In the genomic region with DNA sequence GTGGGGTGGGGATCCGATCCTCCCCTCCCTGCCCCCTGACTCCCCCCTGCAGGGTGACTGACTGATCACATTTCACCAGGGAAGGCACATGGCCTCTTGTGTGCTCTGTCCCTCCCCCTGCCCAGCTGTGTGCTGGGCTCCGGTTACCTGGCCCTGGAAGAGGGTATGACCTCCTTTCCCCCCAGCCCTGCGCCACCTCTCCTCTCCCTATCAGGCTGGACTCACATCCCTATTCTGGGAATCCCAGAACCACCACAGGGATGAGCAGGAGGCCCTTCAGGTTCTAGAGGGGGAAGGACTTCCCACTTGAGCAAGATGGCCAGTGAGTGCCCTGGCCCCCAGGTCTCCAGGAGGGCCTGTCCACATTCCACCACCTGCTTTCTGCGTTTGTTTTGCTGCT, we compare ENCODE assay signal across 19 cellular contexts. TPM values are rescaled to one million over a fixed set of nuclear protein-coding genes. Genes with fewer than 3 reads are reported as not detected.
DNase-seq lines count a peak whose midpoint lies in the region; ATAC-seq and TF ChIP-seq lines count a peak whose summit lies in the region.
"Had no signal": no experiment of that assay in that cellular context is flagged by ENCODE, and none has a peak within 500 bp of the region (broad histone marks: within the 10 kb centered on the region; RNA-seq: fewer than 3 reads in every experiment).

No MANE protein-coding gene starts in this region.

- no peaks in the 10 kb centered on the region for H4K20me1 ChIP-seq in osteoblast (ENCODE audit: insufficient read depth, low read length)

- H3K9me3 Mint-ChIP-seq in activated CD4-positive, alpha-beta T cell treated with anti-CD3 and anti-CD28 coated beads, Interleukin-2, amount 10 ng/mL, durations not matched to agents 24 days and 14 days = no peaks in the 10 kb centered on the region
- H3K9me3 Mint-ChIP-seq: CD14-positive monocyte had no signal

- H3K4me2 ChIP-seq in osteoblast (ENCODE audit: insufficient read depth, low read length) = no peak overlapping the region

- H3K27me3 ChIP-seq in H7 (ENCODE audit: control insufficient read depth, insufficient read depth, low read length) (no peaks in the 10 kb centered on the region; the same call in 1 of the 2 replicates), WERI-Rb-1 (ENCODE audit: insufficient read depth, low read depth, severe bottlenecking) (no peaks in the 10 kb centered on the region), osteoblast (ENCODE audit: insufficient read depth, low read length) (no peaks in the 10 kb centered on the region)

- H3K27me3 Mint-ChIP-seq in activated CD4-positive, alpha-beta T cell treated with anti-CD3 and anti-CD28 coated beads, Interleukin-2, amount 10 ng/mL, durations not matched to agents 24 days and 14 days = peaks cover 5% of the 10 kb centered on the region

- peaks cover 24% of the 10 kb centered on the region for H3K4me1 ChIP-seq in osteoblast (ENCODE audit: insufficient read depth, low read length)
- H3K4me1 ChIP-seq: HAP-1 had no signal

- TF ChIP-seq CTCF in WERI-Rb-1 (IDR thresholded peaks at IDR 0.05; ENCODE audit: low read depth, low read length) (no peak), osteoblast (IDR thresholded peaks at IDR 0.05; ENCODE audit: extremely low read depth, low read depth, low read length) (no peak)

- H3K36me3 Mint-ChIP-seq in activated CD4-positive, alpha-beta T cell treated with anti-CD3 and anti-CD28 coated beads, Interleukin-2, amount 10 ng/mL, durations not matched to agents 24 days and 14 days (ENCODE audit: low read depth) = no peaks in the 10 kb centered on the region
- H3K36me3 Mint-ChIP-seq: CD14-positive monocyte had no signal

- H3K4me3 Mint-ChIP-seq in activated CD4-positive, alpha-beta T cell treated with anti-CD3 and anti-CD28 coated beads, Interleukin-2, amount 10 ng/mL, durations not matched to agents 24 days and 14 days = no peak overlapping the region
- H3K4me3 Mint-ChIP-seq: CD14-positive monocyte had no signal

- peaks cover 3% of the 10 kb centered on the region for H3K4me1 Mint-ChIP-seq in activated CD4-positive, alpha-beta T cell treated with anti-CD3 and anti-CD28 coated beads, Interleukin-2, amount 10 ng/mL, durations not matched to agents 24 days and 14 days

- DNase-seq in H7 = peak; percentile 68
- peak; percentile 53 for DNase-seq in NCI-H146 (lab: John Stamatoyannopoulos, UW)
- no peak for DNase-seq in WERI-Rb-1
- peak; percentile 54 for DNase-seq in osteoblast (ENCODE audit: insufficient read length, low spot score, missing footprints)
- no peak for DNase-seq in activated CD4-positive, alpha-beta T cell treated with anti-CD3 and anti-CD28 coated beads, Interleukin-2, amount 10 ng/mL, durations not matched to agents 24 days and 14 days
- DNase-seq in NCI-H1694 (lab: John Stamatoyannopoulos, UW) = no peak
- DNase-seq: ACHN, AML-193, Caco-2, DMS79, KBM-7, MV-4-11, NCI-H1436, NCI-H2081 treated with DMSO at 0.1 percent for 48 hours, SHP77 treated with DMSO at 0.1 percent for 48 hours had no signal

- no peak overlapping the region for H3K4me3 ChIP-seq in H7 (ENCODE audit: insufficient read depth, low read depth, low read length)
- H3K4me3 ChIP-seq in WERI-Rb-1 (ENCODE audit: low read depth, low read length) = no peak overlapping the region
- H3K4me3 ChIP-seq in osteoblast (ENCODE audit: insufficient read depth, low read length) = no peak overlapping the region
- H3K4me3 ChIP-seq: HAP-1 had no signal

- no peaks in the 10 kb centered on the region for H3K9me3 ChIP-seq in WERI-Rb-1 (ENCODE audit: severe bottlenecking)
- H3K9me3 ChIP-seq in osteoblast (ENCODE audit: low read depth, low read length) = no peaks in the 10 kb centered on the region
- H3K9me3 ChIP-seq: Caco-2, HAP-1 had no signal

- no peak for ATAC-seq in GM19463 (IDR thresholded peaks at IDR 0.05; ENCODE audit: unreplicated experiment)

- H3K27ac ChIP-seq in WERI-Rb-1 (peak overlapping the region; percentile 26), osteoblast (ENCODE audit: low read depth, low read length) (no peak overlapping the region)

- H2AFZ ChIP-seq in osteoblast (ENCODE audit: low read length) = no peak overlapping the region

- H3K79me2 ChIP-seq in osteoblast (ENCODE audit: insufficient read depth, low read length) = no peaks in the 10 kb centered on the region

- intact Hi-C loops in activated CD4-positive, alpha-beta T cell treated with anti-CD3 and anti-CD28 coated beads, Interleukin-2, amount 10 ng/mL, durations not matched to agents 24 days and 14 days (cut with micrococcal nuclease) = no loop called here

- no peak overlapping the region for H3K27ac Mint-ChIP-seq in activated CD4-positive, alpha-beta T cell treated with anti-CD3 and anti-CD28 coated beads, Interleukin-2, amount 10 ng/mL, durations not matched to agents 24 days and 14 days

- no peaks in the 10 kb centered on the region for H3K36me3 ChIP-seq in H7 (replicated peaks; ENCODE audit: control insufficient read depth, insufficient read depth, low read length)
- H3K36me3 ChIP-seq in WERI-Rb-1 = no peaks in the 10 kb centered on the region
- H3K36me3 ChIP-seq in osteoblast (ENCODE audit: insufficient read depth, low read length) = no peaks in the 10 kb centered on the region
- H3K36me3 ChIP-seq: HAP-1 had no signal

RNA-seq across cellular contexts. Expression of a gene that starts 2.1 kb away (rescaled TPM):
- 0.07 TPM in 1 of 2 replicates, not detected in the other for total RNA-seq in H7 (2014; rRNA removed; shearing (Covaris generic))
- under 0.01 and 0.29 TPM in 2 replicates for total RNA-seq in osteoblast
- total RNA-seq in activated CD4-positive, alpha-beta T cell treated with anti-CD3 and anti-CD28 coated beads, Interleukin-2, amount 10 ng/mL, durations not matched to agents 24 days and 14 days = not detected in 2 replicates
- total RNA-seq: T-helper 1 cell treated with Interleukin-12 subunit alpha and Interleukin-12 subunit beta and Interleukin-4 antibody, amounts not matched to agents 30 ng/mL and 1 ng/mL, for 36 hours had no signal

RNA-seq across cellular contexts. Expression of a gene that starts 37.4 kb away (rescaled TPM):
- 67.1 and 93.6 TPM in 2 replicates for total RNA-seq in H7 (2014; rRNA removed; shearing (Covaris generic))
- 15.2 and 20.0 TPM in 2 replicates for total RNA-seq in osteoblast
- total RNA-seq in activated CD4-positive, alpha-beta T cell treated with anti-CD3 and anti-CD28 coated beads, Interleukin-2, amount 10 ng/mL, durations not matched to agents 24 days and 14 days = 131 and 137 TPM in 2 replicates

RNA-seq across cellular contexts. Expression of a gene that starts 40.1 kb away (rescaled TPM):
- total RNA-seq in H7 (2014; rRNA removed; shearing (Covaris generic)) = 74.6 and 79.6 TPM in 2 replicates
- total RNA-seq in osteoblast = 47.4 and 49.2 TPM in 2 replicates
- total RNA-seq in activated CD4-positive, alpha-beta T cell treated with anti-CD3 and anti-CD28 coated beads, Interleukin-2, amount 10 ng/mL, durations not matched to agents 24 days and 14 days = 64.3 and 66.4 TPM in 2 replicates

RNA-seq across cellular contexts. Expression of a gene that starts 55.0 kb away (rescaled TPM):
- not detected in 2 replicates for total RNA-seq in H7 (2014; rRNA removed; shearing (Covaris generic))
- total RNA-seq in osteoblast = not detected in 2 replicates
- not detected in 2 replicates for total RNA-seq in activated CD4-positive, alpha-beta T cell treated with anti-CD3 and anti-CD28 coated beads, Interleukin-2, amount 10 ng/mL, durations not matched to agents 24 days and 14 days
- total RNA-seq: Caco-2; T-helper 1 cell treated with Interleukin-12 subunit alpha and Interleukin-12 subunit beta and Interleukin-4 antibody, amounts not matched to agents 30 ng/mL and 1 ng/mL, for 36 hours had no signal

Comparison
In these comparisons a context has a peak if more than half of its experiments do, and no peak if none do; other contexts are left out.
1. DNase-seq: peak in H7 (single experiment), NCI-H146 (single experiment) and osteoblast (single experiment); none in WERI-Rb-1 (single experiment), activated CD4-positive, alpha-beta T cell treated with anti-CD3 and anti-CD28 coated beads, Interleukin-2, amount 10 ng/mL, durations not matched to agents 24 days and 14 days (single experiment) and NCI-H1694 (single experiment).